Comparison of ENCODE assay signal across 28 cellular contexts in genomic region chr1:207461649-207462048, GRCh38. TPM values are rescaled to one million over a fixed set of nuclear protein-coding genes. Genes with fewer than 3 reads are reported as not detected.
A peak's percentile ranks its signal among the peaks of the same experiment; 100 is the strongest.
DNase-seq lines count a peak whose midpoint lies in the region; ATAC-seq and TF ChIP-seq lines count a peak whose summit lies in the region.
"Had no signal": no experiment of that assay in that cellular context is flagged by ENCODE, and none has a peak within 500 bp of the region (broad histone marks: within the 10 kb centered on the region; RNA-seq: fewer than 3 reads in every experiment).

No MANE protein-coding gene starts in this region.

- H4K8ac ChIP-seq in mesendoderm (ENCODE audit: low read depth, low read length): no peak overlapping the region

- TF ChIP-seq CTCF in MCF 10A (IDR thresholded peaks at IDR 0.05; ENCODE audit: unreplicated experiment): no peak
- TF ChIP-seq CTCF in heart left ventricle (IDR thresholded peaks at IDR 0.05): no peak

- no peak for TF ChIP-seq POLR2A in heart left ventricle (IDR thresholded peaks at IDR 0.05)

- H3K4me1 Mint-ChIP-seq in activated naive CD4-positive, alpha-beta T cell treated with anti-CD3 and anti-CD28 coated beads, Interleukin-2, amount 50 U/mL, for 24 hours: peaks cover 9% of the 10 kb centered on the region
- H3K4me1 Mint-ChIP-seq in MCF 10A (ENCODE audit: insufficient read depth, unreplicated experiment): no peaks in the 10 kb centered on the region

- no peak overlapping the region for H3K4ac ChIP-seq in mesendoderm (ENCODE audit: low read depth, low read length)

- H3K36me3 ChIP-seq in KOPT-K1 (ENCODE audit: insufficient read depth, low read length): no peaks in the 10 kb centered on the region
- H3K36me3 ChIP-seq in mesendoderm (ENCODE audit: control insufficient read depth, insufficient read depth, low read length): no peaks in the 10 kb centered on the region
- no peaks in the 10 kb centered on the region for H3K36me3 ChIP-seq in heart left ventricle
- H3K36me3 ChIP-seq: BLaER1 treated with 17β-estradiol and CSF1 and Interleukin-3, amounts not matched to agents 10 nM and 100 nM; MG63; SJSA1 had no signal

- no CpG with 5 or more reads among the region's 1 CpG for WGBS in mesendoderm (ENCODE audit: extremely low coverage, insufficient coverage, low lambda C conversion rate)
- WGBS in heart left ventricle, 4 donors: 54 to 70% (median 62%) methylated on average over 1 of the region's 1 CpG

- no peak overlapping the region for H2BK15ac ChIP-seq in mesendoderm (replicated peaks; ENCODE audit: low read depth)

- DNase-seq in activated naive CD4-positive, alpha-beta T cell (lab: John Stamatoyannopoulos, UW): no peak
- DNase-seq in mesendoderm (peak; percentile 4), MCF 10A (ENCODE audit: unreplicated experiment) (no peak), heart left ventricle (no peak)
- DNase-seq: CD8-positive, alpha-beta memory T cell; DMS 273 treated with DMSO at 0.1 percent for 48 hours; DMS79; MG63; NCI-H1105 treated with DMSO at 0.1 percent for 48 hours; NCI-H146; NCI-H1930; NCI-H2107; NCI-H446; NCI-H524 treated with DMSO at 0.1 percent for 48 hours; NCI-H82; NK-92 treated with Interleukin-12 subunit alpha and Interleukin-12 subunit beta, amount 100 ng/mL, for 24 hours; PC-3 had no signal

- BruUV-seq in MCF 10A (replicated peaks; lab: Mats Ljungman, UMichigan): no TSS peak

- H2AK5ac ChIP-seq in mesendoderm (ENCODE audit: low read length): no peak overlapping the region

- no peak overlapping the region for H2BK120ac ChIP-seq in mesendoderm (ENCODE audit: low read depth, low read length)

- H3K27me3 Mint-ChIP-seq in activated naive CD4-positive, alpha-beta T cell treated with anti-CD3 and anti-CD28 coated beads, Interleukin-2, amount 50 U/mL, for 24 hours: no peaks in the 10 kb centered on the region
- peaks cover 41% of the 10 kb centered on the region for H3K27me3 Mint-ChIP-seq in MCF 10A (ENCODE audit: insufficient read depth, unreplicated experiment)

- H3K18ac ChIP-seq in mesendoderm (ENCODE audit: low read length): no peak overlapping the region

- H3K9ac ChIP-seq in mesendoderm (ENCODE audit: low read length): no peak overlapping the region
- H3K9ac ChIP-seq: BLaER1 treated with 17β-estradiol and CSF1 and Interleukin-3, amounts not matched to agents 10 nM and 100 nM had no signal

- CTCF ChIA-PET in MCF 10A (lab: Yijun Ruan, JAX): interaction anchor here (0.5 to 1.2 kb wide), 5 partner anchors 13 to 433 kb away, joined by 3 to 4 read pairs (median 3); partner anchors contain the start of gene CR1

- H3K4me1 ChIP-seq in mesendoderm (ENCODE audit: control insufficient read depth, low read depth, low read length) (no peaks in the 10 kb centered on the region), heart left ventricle (no peaks in the 10 kb centered on the region)

- H4K5ac ChIP-seq in mesendoderm (ENCODE audit: low read length): no peak overlapping the region

- no peak overlapping the region for H3K4me2 ChIP-seq in mesendoderm (ENCODE audit: low read length)
- H3K4me2 ChIP-seq: BLaER1 treated with 17β-estradiol and CSF1 and Interleukin-3, amounts not matched to agents 10 nM and 100 nM had no signal

- H2BK5ac ChIP-seq in mesendoderm (ENCODE audit: low read length): no peak overlapping the region

- POLR2A ChIA-PET in MCF 10A (lab: Yijun Ruan, JAX): interaction anchor here (0.7 to 1.3 kb wide), 3 partner anchors 9 to 409 kb away, joined by 3 to 4 read pairs (median 3); partner anchors contain the start of gene PFKFB2

- H3K27ac Mint-ChIP-seq in activated naive CD4-positive, alpha-beta T cell treated with anti-CD3 and anti-CD28 coated beads, Interleukin-2, amount 50 U/mL, for 24 hours: peak overlapping the region; percentile 2
- H3K27ac Mint-ChIP-seq in MCF 10A (ENCODE audit: low read depth, unreplicated experiment): no peak overlapping the region

- H3K9me3 ChIP-seq in KOPT-K1 (ENCODE audit: insufficient read depth, low read length, poor library complexity, severe bottlenecking): no peaks in the 10 kb centered on the region
- H3K9me3 ChIP-seq in heart left ventricle: no peaks in the 10 kb centered on the region
- H3K9me3 ChIP-seq: BLaER1 treated with 17β-estradiol and CSF1 and Interleukin-3, amounts not matched to agents 10 nM and 100 nM; MG63; SJSA1 had no signal

- intact Hi-C loops in MCF 10A (cut with micrococcal nuclease) (no loop called here), heart left ventricle (cut with DNase I) (no loop called here)

- H3K36me3 Mint-ChIP-seq in activated naive CD4-positive, alpha-beta T cell treated with anti-CD3 and anti-CD28 coated beads, Interleukin-2, amount 50 U/mL, for 24 hours: peaks cover 2% of the 10 kb centered on the region
- H3K36me3 Mint-ChIP-seq in MCF 10A (ENCODE audit: insufficient read depth, unreplicated experiment): no peaks in the 10 kb centered on the region

- H3K9me3 Mint-ChIP-seq in activated naive CD4-positive, alpha-beta T cell treated with anti-CD3 and anti-CD28 coated beads, Interleukin-2, amount 50 U/mL, for 24 hours: no peaks in the 10 kb centered on the region
- H3K9me3 Mint-ChIP-seq in MCF 10A (ENCODE audit: unreplicated experiment): no peaks in the 10 kb centered on the region
- H3K9me3 Mint-ChIP-seq: CD8-positive, alpha-beta memory T cell had no signal

- H3K27me3 ChIP-seq in mesendoderm (ENCODE audit: insufficient read depth, low read length, poor library complexity) (no peaks in the 10 kb centered on the region), heart left ventricle (peaks cover 0 to 26% (median 7%) of the 10 kb centered on the region in 9 donors)
- H3K27me3 ChIP-seq: BLaER1 treated with 17β-estradiol and CSF1 and Interleukin-3, amounts not matched to agents 10 nM and 100 nM; MG63 had no signal

- H3K27ac ChIP-seq in KOPT-K1 (ENCODE audit: low read depth, low read length, poor library complexity, severe bottlenecking) (peak overlapping the region; percentile 94), mesendoderm (ENCODE audit: low read depth, low read length) (no peak overlapping the region), heart left ventricle (no peak overlapping the region)
- H3K27ac ChIP-seq: BLaER1 treated with 17β-estradiol and CSF1 and Interleukin-3, amounts not matched to agents 10 nM and 100 nM; SJSA1 had no signal

- H3K79me1 ChIP-seq in mesendoderm (ENCODE audit: low read length): no peaks in the 10 kb centered on the region

- no peaks in the 10 kb centered on the region for H3K79me2 ChIP-seq in mesendoderm (ENCODE audit: control insufficient read depth, insufficient read depth, low read length)

- ATAC-seq in HG03095 (IDR thresholded peaks at IDR 0.05; ENCODE audit: unreplicated experiment): no peak
- ATAC-seq in heart left ventricle: no peak
- ATAC-seq: HepG2, PC-3, Right ventricle myocardium inferior had no signal

- no peak overlapping the region for H3K23ac ChIP-seq in mesendoderm (ENCODE audit: low read length)

- H3K4me3 ChIP-seq in mesendoderm (ENCODE audit: low read length): no peak overlapping the region
- no peak overlapping the region for H3K4me3 ChIP-seq in heart left ventricle
- H3K4me3 ChIP-seq: BLaER1 treated with 17β-estradiol and CSF1 and Interleukin-3, amounts not matched to agents 10 nM and 100 nM; MG63; SJSA1 had no signal

- no peak overlapping the region for H3K4me3 Mint-ChIP-seq in activated naive CD4-positive, alpha-beta T cell treated with anti-CD3 and anti-CD28 coated beads, Interleukin-2, amount 50 U/mL, for 24 hours
- H3K4me3 Mint-ChIP-seq in MCF 10A (ENCODE audit: unreplicated experiment): no peak overlapping the region

- no peak overlapping the region for H3K56ac ChIP-seq in mesendoderm (ENCODE audit: low read length)

RNA-seq across cellular contexts. Expression of gene CR2, which starts 7.5 kb away (rescaled TPM):
- polyA plus RNA-seq in mesendoderm (2013, experiment 1 of 2): 0.51 TPM
- 0.57 TPM for polyA plus RNA-seq in mesendoderm (2013, experiment 2 of 2)
- not detected in 2 replicates for total RNA-seq in MCF 10A (2022)
- total RNA-seq in heart left ventricle: under 1 TPM in 1 of 9 donors, not detected in 8; 0.09 TPM
- under 1 TPM in 1 of 2 donors, not detected in 1; 0.03 TPM for polyA plus RNA-seq in heart left ventricle
- total RNA-seq: HepG2, HT1080, LHCN-M2, PC-3, Right ventricle myocardium inferior, RPMI7951, SJSA1 had no signal
- polyA plus RNA-seq: AG04450, HepG2 had no signal

RNA-seq across cellular contexts. Expression of gene CR1, which starts 34.3 kb away (rescaled TPM):
- polyA plus RNA-seq in mesendoderm (2013, experiment 1 of 2): 0.10 TPM
- 0.07 TPM for polyA plus RNA-seq in mesendoderm (2013, experiment 2 of 2)
- total RNA-seq in MCF 10A (2022) (not detected in 2 replicates), heart left ventricle (10 to 100 TPM in 2 of 9 donors, 1 to 10 TPM in 5, under 1 TPM in 2; 0.69 to 43.0 (median 1.9) TPM)
- under 1 TPM; 0.19 to 0.35 TPM for polyA plus RNA-seq in heart left ventricle
- total RNA-seq: HepG2, HT1080, LHCN-M2, PC-3, RPMI7951, SJSA1 had no signal
- polyA plus RNA-seq: AG04450, HepG2 had no signal
